In the genomic region with DNA sequence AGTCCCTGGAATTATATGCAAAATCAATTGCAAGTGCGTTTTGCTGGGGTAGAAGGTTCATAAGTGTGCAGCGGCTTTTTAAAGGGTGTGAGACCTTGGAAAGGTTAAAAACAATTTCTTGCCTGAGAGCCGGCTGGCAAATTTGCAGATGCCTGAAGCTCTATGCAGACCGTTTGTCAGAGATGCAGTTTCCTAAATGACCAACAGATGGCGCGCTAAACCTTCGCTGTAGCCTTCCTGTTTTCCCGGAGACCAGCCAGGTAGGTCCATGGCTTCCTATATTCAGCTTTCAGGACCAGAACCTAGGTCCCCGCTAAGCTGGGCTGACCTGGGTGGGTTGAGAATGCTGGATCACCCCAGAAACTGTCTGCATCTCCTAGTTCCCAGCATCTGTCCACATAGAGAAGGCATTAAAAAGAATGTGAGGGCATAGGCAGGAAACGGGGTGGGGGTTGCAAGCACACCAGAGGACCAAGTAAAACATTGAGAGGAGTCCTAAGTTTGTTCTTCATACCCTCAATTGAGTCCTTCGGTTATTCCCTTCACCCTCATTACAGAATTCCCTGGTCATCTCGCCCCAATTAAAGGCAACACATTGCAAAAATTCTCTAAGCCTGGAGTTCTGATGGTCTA, we compare ENCODE assay signal across 8 cellular contexts. TPM values are rescaled to one million over a fixed set of nuclear protein-coding genes. Genes with fewer than 3 reads are reported as not detected.
DNase-seq lines count a peak whose midpoint lies in the region; ATAC-seq and TF ChIP-seq lines count a peak whose summit lies in the region.

No MANE protein-coding gene starts in this region.

- H3K4me2 ChIP-seq in PC-3 (ENCODE audit: low read length) = no peak overlapping the region

- no peaks in the 10 kb centered on the region for H3F3A ChIP-seq in PC-3 (ENCODE audit: low read length, unreplicated experiment)

- POLR2A ChIA-PET in PC-3 (lab: Charles Lee; ENCODE audit: unreplicated experiment) = no interaction called here

- H3K9me3 ChIP-seq in PC-3 (ENCODE audit: low read length) = 0 out of 2 replicates have a peak, but pooled peaks cover 6% of the 10 kb centered on the region
- H3K9me3 ChIP-seq in adipocyte (ENCODE audit: control insufficient read depth, low read length) = peaks cover 12% of the 10 kb centered on the region
- peaks cover 0 to 8% (median 0%) of the 10 kb centered on the region in 12 donors for H3K9me3 ChIP-seq in heart left ventricle
- no peaks in the 10 kb centered on the region for H3K9me3 ChIP-seq in psoas muscle

- H3K27me3 ChIP-seq in PC-3 (ENCODE audit: low read length) (peaks cover 31% of the 10 kb centered on the region), adipocyte (replicated peaks; ENCODE audit: control insufficient read depth, insufficient read depth, low read length) (peaks cover 88% of the 10 kb centered on the region), heart left ventricle (peaks cover 0 to 45% (median 17%) of the 10 kb centered on the region in 9 donors), psoas muscle (ENCODE audit: insufficient read depth in 3 of 3, low read length in 2 of 3) (peaks cover 0 to 4% (median 0%) of the 10 kb centered on the region in 3 donors)

- H3K79me2 ChIP-seq in PC-3 (ENCODE audit: low read length) = no peaks in the 10 kb centered on the region

- ATAC-seq in PC-3 (peak; percentile 78), heart left ventricle (peak in 3 of 4 donors; percentile 59 to 67 (median 62)), psoas muscle (peak; percentile 79 to 87 (median 83)), GM19328 (IDR thresholded peaks at IDR 0.05; ENCODE audit: unreplicated experiment) (no peak), GM21390 (IDR thresholded peaks at IDR 0.05; ENCODE audit: unreplicated experiment) (no peak)

- TF ChIP-seq CTCF in PC-3 (conservative IDR thresholded peaks at IDR 0.05; ENCODE audit: low read depth, low read length) = peak; percentile 96
- peak; percentile 72 to 87 (median 82) for TF ChIP-seq CTCF in heart left ventricle (IDR thresholded peaks at IDR 0.05)
- TF ChIP-seq CTCF in psoas muscle (IDR thresholded peaks at IDR 0.05) = peak; percentile 90

- H2AFZ ChIP-seq in PC-3 (ENCODE audit: low read length) = 0 out of 2 replicates have a peak overlapping the region, but pooled peaks have one; percentile 27

- no TSS peak for BruUV-seq in PC-3 (replicated peaks; lab: Mats Ljungman, UMichigan)

- no peaks in the 10 kb centered on the region for H3K9me2 ChIP-seq in PC-3 (replicated peaks; ENCODE audit: low read length)

- TF ChIP-seq POLR2A in heart left ventricle (IDR thresholded peaks at IDR 0.05) = no peak

- DNase-seq in GM03348 (ENCODE audit: low spot score) = peak; percentile 87
- DNase-seq in Kasumi-1 (lab: John Stamatoyannopoulos, UW) = peak; percentile 53 to 65
- DNase-seq in PC-3 = peak; percentile 96
- DNase-seq in adipocyte (ENCODE audit: low read depth) = peak; percentile 79
- DNase-seq in heart left ventricle = peak in 4 of 5 donors; percentile 42 to 60 (median 46)
- peak; percentile 54 to 72 for DNase-seq in psoas muscle

- H4K20me1 ChIP-seq in PC-3 (ENCODE audit: low read length) = no peaks in the 10 kb centered on the region

- H3K4me1 ChIP-seq in PC-3 (ENCODE audit: insufficient read depth, low read length) (no peaks in the 10 kb centered on the region), adipocyte (ENCODE audit: control insufficient read depth, insufficient read depth, low read length) (no peaks in the 10 kb centered on the region), heart left ventricle (no peaks in the 10 kb centered on the region), psoas muscle (no peaks in the 10 kb centered on the region)

- H3K36me3 ChIP-seq in PC-3 (ENCODE audit: low read depth, low read length) = no peaks in the 10 kb centered on the region
- no peaks in the 10 kb centered on the region for H3K36me3 ChIP-seq in adipocyte (ENCODE audit: control insufficient read depth, insufficient read depth, low read length, severe bottlenecking)
- H3K36me3 ChIP-seq in heart left ventricle = no peaks in the 10 kb centered on the region
- H3K36me3 ChIP-seq in psoas muscle (ENCODE audit: insufficient read depth in 1 of 2, low read depth in 1 of 2) = no peaks in the 10 kb centered on the region

- WGBS in heart left ventricle, 4 donors = 15 to 18% (median 16%) methylated on average over 12 of the region's 12 CpGs
- 16 to 19% (median 17%) methylated on average over 12 of the region's 12 CpGs for WGBS in psoas muscle, 3 donors

- no peak overlapping the region for H3K9ac ChIP-seq in PC-3 (ENCODE audit: low read length)
- H3K9ac ChIP-seq in adipocyte (ENCODE audit: low read length) = no peak overlapping the region

- H3K27ac ChIP-seq in PC-3 (ENCODE audit: low read length) (no peak overlapping the region), heart left ventricle (no peak overlapping the region), psoas muscle (no peak overlapping the region)

- intact Hi-C loops in PC-3 (cut with micrococcal nuclease) = loop anchor here (1.0 to 5.0 kb wide), 7 partner anchors 36 to 484 kb away; no protein-coding TSS in a partner anchor
- intact Hi-C loops in heart left ventricle (cut with DNase I) = loop anchor here (1.0 to 10.0 kb wide), 13 partner anchors 130 to 470 kb away; no protein-coding TSS in a partner anchor
- intact Hi-C loops in psoas muscle (cut with DNase I) = loop anchor here (1.0 to 5.0 kb wide), 6 partner anchors 70 to 470 kb away; no protein-coding TSS in a partner anchor

- CTCF ChIA-PET in PC-3 (lab: Charles Lee) = interaction anchor here (0.6 to 2.3 kb wide), 23 partner anchors 20 to 483 kb away, joined by 3 to 30 read pairs (median 5); no protein-coding TSS in a partner anchor

- H3K4me3 ChIP-seq in PC-3 (ENCODE audit: low read length) (no peak overlapping the region), adipocyte (ENCODE audit: low read length) (no peak overlapping the region), heart left ventricle (no peak overlapping the region), psoas muscle (no peak overlapping the region)

RNA-seq across cellular contexts. Expression of a gene that starts 5.7 kb away (rescaled TPM):
- total RNA-seq in PC-3 (2014; rRNA removed) (0.11 and 0.40 TPM in 2 replicates), heart left ventricle (under 1 TPM; 0.02 to 0.40 (median 0.12) TPM), psoas muscle (10 to 100 TPM; 12.1 to 62.2 (median 19.1) TPM)
- polyA plus RNA-seq in heart left ventricle (under 1 TPM in 1 of 2 donors, not detected in 1; 0.01 TPM), psoas muscle (1 to 10 TPM; 2.7 to 7.3 (median 5.8) TPM)

Comparison
In these comparisons a context has a peak if more than half of its experiments do, and no peak if none do; other contexts are left out.
1. DNase-seq: peak in every context shown above with its lines; median percentile 96 in PC-3; 87 in GM03348; 79 in adipocyte; 63 in psoas muscle; 59 in Kasumi-1; 46 in heart left ventricle.
2. ATAC-seq: peak in PC-3 (single experiment), heart left ventricle (3 of 4) and psoas muscle (4 of 4); none in GM19328 (single experiment) and GM21390 (single experiment).
3. Peak in every context shown above with its lines, with median percentiles within 50 percentile points of each other: CTCF ChIP-seq.